8 cellular contexts compared by ENCODE assay signal in the genomic region with DNA sequence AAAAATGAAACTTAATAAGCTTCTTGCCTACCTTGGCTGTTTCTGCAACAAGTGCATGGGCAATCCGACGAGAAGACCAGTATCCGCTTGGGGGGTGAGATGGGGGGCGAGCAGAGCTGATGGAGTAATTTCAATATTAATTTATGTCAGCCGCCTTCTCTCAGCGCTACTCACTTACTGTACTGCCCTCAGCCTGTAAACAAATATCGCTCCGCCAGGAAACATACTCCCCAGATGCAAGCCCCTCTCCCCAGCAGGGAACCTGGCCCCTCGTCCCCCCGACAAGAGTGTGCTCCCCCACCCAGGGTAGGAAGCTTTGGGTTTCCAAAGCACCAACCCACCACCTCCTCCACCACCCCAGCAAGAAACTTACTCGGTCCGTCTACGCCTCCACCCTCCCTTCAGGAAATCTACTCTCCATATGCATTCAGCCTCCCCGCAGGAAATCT. TPM values are rescaled to one million over a fixed set of nuclear protein-coding genes. Genes with fewer than 3 reads are reported as not detected.
A peak's percentile ranks its signal among the peaks of the same experiment; 100 is the strongest.
DNase-seq lines count a peak whose midpoint lies in the region; ATAC-seq and TF ChIP-seq lines count a peak whose summit lies in the region.

No MANE protein-coding gene starts in this region.

- H3K14ac ChIP-seq in neuronal stem cell (ENCODE audit: low read length): no peak overlapping the region

- peak; percentile 28 for DNase-seq in activated CD4-positive, alpha-beta T cell treated with anti-CD3 and anti-CD28 coated beads, Interleukin-2, amount 10 ng/mL, durations not matched to agents 7 days and 5 days
- DNase-seq in activated CD4-positive, alpha-beta T cell treated with anti-CD3 and anti-CD28 coated beads for 1 hour: no peak
- peak; percentile 20 to 56 (median 50) for DNase-seq in Peyer's patch
- no peak for DNase-seq in neuronal stem cell (ENCODE audit: low spot score)
- DNase-seq in NCI-H1092 treated with DMSO at 0.1 percent for 48 hours (lab: John Stamatoyannopoulos, UW): no peak

- H4K91ac ChIP-seq in neuronal stem cell (ENCODE audit: low read depth, low read length, poor library complexity): no peak overlapping the region

- peak overlapping the region; percentile 88 for H2AFZ ChIP-seq in neuronal stem cell (ENCODE audit: low read length)

- H2AK5ac ChIP-seq in neuronal stem cell (ENCODE audit: low read depth, low read length): peak overlapping the region; percentile 33

- no CpG with 5 or more reads among the region's 14 CpGs for WGBS in neuronal stem cell (ENCODE audit: extremely low coverage in 2 of 2, insufficient read length in 2 of 2, insufficient replicate concordance in 1 of 2), 2 donors

- CTCF ChIA-PET in activated CD4-positive, alpha-beta T cell treated with anti-CD3 and anti-CD28 coated beads, Interleukin-2, amount 10 ng/mL, durations not matched to agents 7 days and 5 days (lab: Charles Lee): interaction anchor here (0.6 kb wide), 1 partner anchor 68 kb away, joined by 6 read pairs; no protein-coding TSS in a partner anchor

- H3K36me3 ChIP-seq in Peyer's patch: no peaks in the 10 kb centered on the region
- H3K36me3 ChIP-seq in duodenal mucosa (ENCODE audit: control insufficient read depth in 1 of 2, insufficient read depth in 2 of 2, low read length in 2 of 2): no peaks in the 10 kb centered on the region
- peaks cover 0 to 7% of the 10 kb centered on the region in 2 donors for H3K36me3 ChIP-seq in neuronal stem cell (replicated peaks in 1 of 2; ENCODE audit: control insufficient read depth in 2 of 2, insufficient read depth in 2 of 2, low read length in 2 of 2)

- H2BK120ac ChIP-seq in neuronal stem cell (ENCODE audit: low read depth, low read length): peak overlapping the region; percentile 94

- no peak overlapping the region for H3K23ac ChIP-seq in neuronal stem cell (ENCODE audit: low read depth, low read length, poor library complexity)

- H3K9me3 Mint-ChIP-seq in activated CD4-positive, alpha-beta T cell treated with anti-CD3 and anti-CD28 coated beads, Interleukin-2, amount 10 ng/mL, durations not matched to agents 7 days and 5 days: no peaks in the 10 kb centered on the region

- H2BK12ac ChIP-seq in neuronal stem cell (ENCODE audit: low read length): no peak overlapping the region

- H3K4me3 ChIP-seq in Peyer's patch: peak overlapping the region; percentile 74 to 97 (median 86)
- H3K4me3 ChIP-seq in duodenal mucosa (ENCODE audit: low read depth in 1 of 2, low read length in 2 of 2): peak overlapping the region; percentile 83 to 90
- peak overlapping the region; percentile 69 to 84 for H3K4me3 ChIP-seq in neuronal stem cell (ENCODE audit: low read length in 2 of 2)

- TF ChIP-seq CTCF in Peyer's patch (IDR thresholded peaks at IDR 0.05): no peak

- peaks cover 0 to 40% (median 4%) of the 10 kb centered on the region in 4 donors for H3K4me1 ChIP-seq in Peyer's patch
- H3K4me1 ChIP-seq in duodenal mucosa (ENCODE audit: control insufficient read depth in 1 of 2, insufficient read depth in 2 of 2, low read length in 2 of 2): peaks cover 31 to 36% of the 10 kb centered on the region in 2 donors
- H3K4me1 ChIP-seq in neuronal stem cell (ENCODE audit: control insufficient read depth in 2 of 2, insufficient read depth in 1 of 2, low read depth in 1 of 2, low read length in 2 of 2): peaks cover 11 to 22% of the 10 kb centered on the region in 2 donors

- H3K36me3 Mint-ChIP-seq in activated CD4-positive, alpha-beta T cell treated with anti-CD3 and anti-CD28 coated beads, Interleukin-2, amount 10 ng/mL, durations not matched to agents 7 days and 5 days (ENCODE audit: low read depth): peaks cover 32% of the 10 kb centered on the region

- H3K4ac ChIP-seq in neuronal stem cell (ENCODE audit: low read length): no peak overlapping the region

- H3K4me2 ChIP-seq in neuronal stem cell (ENCODE audit: insufficient read depth, low read length, poor library complexity, severe bottlenecking): peak overlapping the region; percentile 98

- H3K4me1 Mint-ChIP-seq in activated CD4-positive, alpha-beta T cell treated with anti-CD3 and anti-CD28 coated beads, Interleukin-2, amount 10 ng/mL, durations not matched to agents 7 days and 5 days: peaks cover 48% of the 10 kb centered on the region

- H3K18ac ChIP-seq in neuronal stem cell (ENCODE audit: low read length): peak overlapping the region; percentile 96

- H3K9me3 ChIP-seq in Peyer's patch (no peaks in the 10 kb centered on the region), duodenal mucosa (ENCODE audit: control insufficient read depth in 1 of 2, low read length in 2 of 2) (no peaks in the 10 kb centered on the region), neuronal stem cell (replicated peaks in 1 of 2; ENCODE audit: control insufficient read depth in 2 of 2, insufficient read depth in 1 of 2, low read depth in 1 of 2, low read length in 2 of 2) (no peaks in the 10 kb centered on the region)

- H3K27me3 Mint-ChIP-seq in activated CD4-positive, alpha-beta T cell treated with anti-CD3 and anti-CD28 coated beads, Interleukin-2, amount 10 ng/mL, durations not matched to agents 7 days and 5 days: peaks cover 14% of the 10 kb centered on the region

- H2BK5ac ChIP-seq in neuronal stem cell (ENCODE audit: low read length): peak overlapping the region; percentile 96

- peak overlapping the region; percentile 65 for H2BK15ac ChIP-seq in neuronal stem cell (ENCODE audit: low read length)

- H4K8ac ChIP-seq in neuronal stem cell (ENCODE audit: low read depth, low read length): no peak overlapping the region

- H3K27me3 ChIP-seq in Peyer's patch (no peaks in the 10 kb centered on the region), duodenal mucosa (ENCODE audit: control insufficient read depth in 1 of 2, insufficient read depth in 2 of 2, low read length in 2 of 2) (no peaks in the 10 kb centered on the region), neuronal stem cell (ENCODE audit: control insufficient read depth in 3 of 3, insufficient read depth in 3 of 3, low read depth in 1 of 3, low read length in 3 of 3) (no peaks in the 10 kb centered on the region)

- no peak for TF ChIP-seq POLR2A in Peyer's patch (IDR thresholded peaks at IDR 0.05)

- peak overlapping the region; percentile 20 to 28 for H3K9ac ChIP-seq in duodenal mucosa (ENCODE audit: low read depth in 1 of 2, low read length in 2 of 2)
- peak overlapping the region; percentile 85 for H3K9ac ChIP-seq in neuronal stem cell (ENCODE audit: low read depth, low read length, poor library complexity)

- H3K27ac Mint-ChIP-seq in activated CD4-positive, alpha-beta T cell treated with anti-CD3 and anti-CD28 coated beads, Interleukin-2, amount 10 ng/mL, durations not matched to agents 7 days and 5 days: peak overlapping the region; percentile 89

- H3K4me3 Mint-ChIP-seq in activated CD4-positive, alpha-beta T cell treated with anti-CD3 and anti-CD28 coated beads, Interleukin-2, amount 10 ng/mL, durations not matched to agents 7 days and 5 days: peak overlapping the region; percentile 92

- no peak for ATAC-seq in GM18498 (IDR thresholded peaks at IDR 0.05; ENCODE audit: unreplicated experiment)
- no peak for ATAC-seq in GM19324 (IDR thresholded peaks at IDR 0.05; ENCODE audit: low FRiP score, unreplicated experiment)

- H3K79me1 ChIP-seq in neuronal stem cell (ENCODE audit: low read depth, low read length): peaks cover 2% of the 10 kb centered on the region

- POLR2A ChIA-PET in activated CD4-positive, alpha-beta T cell treated with anti-CD3 and anti-CD28 coated beads, Interleukin-2, amount 10 ng/mL, durations not matched to agents 7 days and 5 days (lab: Charles Lee): no interaction called here

- H3K27ac ChIP-seq in Peyer's patch (peak overlapping the region; percentile 89 to 96 (median 94)), duodenal mucosa (ENCODE audit: low read depth, low read length) (peak overlapping the region; percentile 65), neuronal stem cell (replicated peaks; ENCODE audit: low read length) (peak overlapping the region; percentile 96)

RNA-seq across cellular contexts. Expression of gene TRERF1, which starts 0.6 kb away (rescaled TPM):
- 10 to 100 TPM; 18.6 to 20.3 TPM for total RNA-seq in activated CD4-positive, alpha-beta T cell treated with anti-CD3 and anti-CD28 coated beads, Interleukin-2, amount 10 ng/mL, durations not matched to agents 7 days and 5 days
- 10 to 100 TPM in 1 of 4 donors, 1 to 10 TPM in 3; 4.6 to 28.1 (median 8.5) TPM for total RNA-seq in Peyer's patch
- polyA plus RNA-seq in neuronal stem cell (2013, experiment 1 of 2): 13.6 TPM
- polyA plus RNA-seq in neuronal stem cell (2013, experiment 2 of 2): 14.1 TPM

Comparison
In these comparisons a context has a peak if more than half of its experiments do, and no peak if none do; other contexts are left out.
1. DNase-seq: peak in activated CD4-positive, alpha-beta T cell treated with anti-CD3 and anti-CD28 coated beads, Interleukin-2, amount 10 ng/mL, durations not matched to agents 7 days and 5 days (single experiment) and Peyer's patch (3 of 3); none in activated CD4-positive, alpha-beta T cell treated with anti-CD3 and anti-CD28 coated beads for 1 hour (single experiment), neuronal stem cell (single experiment) and NCI-H1092 treated with DMSO at 0.1 percent for 48 hours (single experiment).
2. Peak in every context shown above with its lines, with median percentiles within 50 percentile points of each other: H3K27ac ChIP-seq and H3K4me3 ChIP-seq.